Comparison of ENCODE assay signal across 8 cellular contexts in genomic region chr4:7828011-7828720, GRCh38.
DNase-seq lines count a peak whose midpoint lies in the region; TF ChIP-seq lines count a peak whose summit lies in the region.

No MANE protein-coding gene starts in this region.

- H3K9ac ChIP-seq in duodenal mucosa (ENCODE audit: low read depth in 1 of 2, low read length in 2 of 2) (peak overlapping the region; percentile 22 to 33), muscle layer of colon (ENCODE audit: low read length) (no peak overlapping the region)

- peaks cover 25% of the 10 kb centered on the region for H3K36me3 Mint-ChIP-seq in stimulated activated naive CD8-positive, alpha-beta T cell treated with anti-CD3 and anti-CD28 coated beads, Interleukin-15, Interleukin-2, amounts not matched to agents 100 ng/mL and 50 ng/mL, for 24 hours (ENCODE audit: low read depth)

- DNase-seq in BJ (ENCODE audit: low read depth), result peak; percentile 100
- DNase-seq in M059J (ENCODE audit: low read depth), result peak; percentile 99
- DNase-seq in activated CD4-positive, alpha-beta T cell treated with anti-CD3 and anti-CD28 coated beads, Interleukin-2, amount 50 U/mL, for 1 hour, result peak; percentile 52
- DNase-seq in cerebellar nuclear complex (lab: John Stamatoyannopoulos, UW), result no peak
- no peak for DNase-seq in HEK293T (ENCODE audit: extremely low spot score)

- peaks cover 10% of the 10 kb centered on the region for H3K36me3 ChIP-seq in BJ (ENCODE audit: control insufficient read depth, insufficient read depth, low read length)
- peaks cover 0 to 4% of the 10 kb centered on the region in 2 donors for H3K36me3 ChIP-seq in duodenal mucosa (ENCODE audit: control insufficient read depth in 1 of 2, insufficient read depth in 2 of 2, low read length in 2 of 2)
- peaks cover 22% of the 10 kb centered on the region for H3K36me3 ChIP-seq in muscle layer of colon (ENCODE audit: insufficient read depth, low read length)

- no peak for TF ChIP-seq CTCF in BJ (IDR thresholded peaks at IDR 0.05; ENCODE audit: insufficient read depth, low read depth, low read length)

- no peaks in the 10 kb centered on the region for H3K9me3 Mint-ChIP-seq in stimulated activated naive CD8-positive, alpha-beta T cell treated with anti-CD3 and anti-CD28 coated beads, Interleukin-15, Interleukin-2, amounts not matched to agents 100 ng/mL and 50 ng/mL, for 24 hours

- H3K4me1 Mint-ChIP-seq in stimulated activated naive CD8-positive, alpha-beta T cell treated with anti-CD3 and anti-CD28 coated beads, Interleukin-15, Interleukin-2, amounts not matched to agents 100 ng/mL and 50 ng/mL, for 24 hours (ENCODE audit: low read depth), result peaks cover 56% of the 10 kb centered on the region

- H3K4me3 ChIP-seq in BJ (ENCODE audit: low read depth, low read length) (no peak overlapping the region), duodenal mucosa (ENCODE audit: low read depth in 1 of 2, low read length in 2 of 2) (peak overlapping the region in 1 of 2 donors; percentile 23), muscle layer of colon (ENCODE audit: low read depth in 1 of 2, low read length in 2 of 2) (peak overlapping the region in 1 of 2 donors; percentile 8)

- H3K27ac ChIP-seq in duodenal mucosa (ENCODE audit: low read depth, low read length) (peak overlapping the region; percentile 62), muscle layer of colon (ENCODE audit: low read depth, low read length) (peak overlapping the region; percentile 53)

- H3K4me3 Mint-ChIP-seq in stimulated activated naive CD8-positive, alpha-beta T cell treated with anti-CD3 and anti-CD28 coated beads, Interleukin-15, Interleukin-2, amounts not matched to agents 100 ng/mL and 50 ng/mL, for 24 hours, result peak overlapping the region; percentile 14

- H3K27ac Mint-ChIP-seq in stimulated activated naive CD8-positive, alpha-beta T cell treated with anti-CD3 and anti-CD28 coated beads, Interleukin-15, Interleukin-2, amounts not matched to agents 100 ng/mL and 50 ng/mL, for 24 hours, result peak overlapping the region; percentile 75

- POLR2A ChIA-PET in BJ (lab: Charles Lee), result interaction anchor here (0.5 to 1.4 kb wide), 6 partner anchors 10 to 112 kb away, joined by 3 to 11 read pairs (median 4); partner anchors contain the start of gene AFAP1
- POLR2A ChIA-PET in HEK293T (lab: Yijun Ruan, JAX), result interaction anchor here (0.7 to 1.2 kb wide), 3 partner anchors 10 to 24 kb away, joined by 3 to 5 read pairs (median 3); no protein-coding TSS in a partner anchor

- H3K4me1 ChIP-seq in duodenal mucosa (ENCODE audit: control insufficient read depth in 1 of 2, insufficient read depth in 2 of 2, low read length in 2 of 2) (peaks cover 26 to 29% of the 10 kb centered on the region in 2 donors), muscle layer of colon (ENCODE audit: insufficient read depth, low read length) (peaks cover 49% of the 10 kb centered on the region)

- CTCF ChIA-PET in BJ (lab: Yijun Ruan, JAX) (interaction anchor here (1.2 to 2.1 kb wide), 2 partner anchors 21 to 23 kb away, joined by 6 to 7 read pairs; no protein-coding TSS in a partner anchor), HEK293T (lab: Yijun Ruan, JAX) (interaction anchor here (0.9 to 2.0 kb wide), 2 partner anchors 16 to 24 kb away, joined by 4 read pairs; no protein-coding TSS in a partner anchor)

- no peaks in the 10 kb centered on the region for H3K27me3 Mint-ChIP-seq in stimulated activated naive CD8-positive, alpha-beta T cell treated with anti-CD3 and anti-CD28 coated beads, Interleukin-15, Interleukin-2, amounts not matched to agents 100 ng/mL and 50 ng/mL, for 24 hours

- H3K27me3 ChIP-seq in BJ (ENCODE audit: control insufficient read depth, insufficient read depth, low read length) (no peaks in the 10 kb centered on the region), duodenal mucosa (ENCODE audit: control insufficient read depth in 1 of 2, insufficient read depth in 2 of 2, low read length in 2 of 2) (no peaks in the 10 kb centered on the region), muscle layer of colon (ENCODE audit: control insufficient read depth in 1 of 2, insufficient read depth in 2 of 2, low read length in 2 of 2) (no peaks in the 10 kb centered on the region)

- no peaks in the 10 kb centered on the region for H3K9me3 ChIP-seq in duodenal mucosa (ENCODE audit: control insufficient read depth in 1 of 2, low read length in 2 of 2)
- no peaks in the 10 kb centered on the region for H3K9me3 ChIP-seq in muscle layer of colon (ENCODE audit: low read length)

TF ChIP-seq in HEK293T, 16 proteins besides CTCF, POLR2A, EP300 and RAD21:
- no peak for TF ChIP-seq CTBP1 (IDR thresholded peaks at IDR 0.05; ENCODE audit: borderline replicate concordance)
- no peak for TF ChIP-seq ELF4 (IDR thresholded peaks at IDR 0.05)
- TF ChIP-seq NFRKB (IDR thresholded peaks at IDR 0.05), result no peak
- no peak for TF ChIP-seq FOXM1 (IDR thresholded peaks at IDR 0.05; ENCODE audit: borderline replicate concordance)
- TF ChIP-seq ARNT (IDR thresholded peaks at IDR 0.05), result no peak
- no peak for TF ChIP-seq TARDBP (IDR thresholded peaks at IDR 0.05)
- no peak for TF ChIP-seq FOXK2 (IDR thresholded peaks at IDR 0.05)
- no peak for TF ChIP-seq L3MBTL2 (conservative IDR thresholded peaks at IDR 0.05)
- TF ChIP-seq SUZ12 (IDR thresholded peaks at IDR 0.05), result no peak
- no peak for TF ChIP-seq ZNF384 (IDR thresholded peaks at IDR 0.05)
- no peak for TF ChIP-seq HDGF (IDR thresholded peaks at IDR 0.05; ENCODE audit: borderline replicate concordance)
- no peak for TF ChIP-seq SP1 (IDR thresholded peaks at IDR 0.05)
- no peak for TF ChIP-seq LEF1 (IDR thresholded peaks at IDR 0.05; ENCODE audit: borderline replicate concordance)
- TF ChIP-seq FOXA1 (IDR thresholded peaks at IDR 0.05), result no peak
- TF ChIP-seq BHLHE40 (IDR thresholded peaks at IDR 0.05; ENCODE audit: borderline replicate concordance), result no peak
- TF ChIP-seq, protein P1, sequence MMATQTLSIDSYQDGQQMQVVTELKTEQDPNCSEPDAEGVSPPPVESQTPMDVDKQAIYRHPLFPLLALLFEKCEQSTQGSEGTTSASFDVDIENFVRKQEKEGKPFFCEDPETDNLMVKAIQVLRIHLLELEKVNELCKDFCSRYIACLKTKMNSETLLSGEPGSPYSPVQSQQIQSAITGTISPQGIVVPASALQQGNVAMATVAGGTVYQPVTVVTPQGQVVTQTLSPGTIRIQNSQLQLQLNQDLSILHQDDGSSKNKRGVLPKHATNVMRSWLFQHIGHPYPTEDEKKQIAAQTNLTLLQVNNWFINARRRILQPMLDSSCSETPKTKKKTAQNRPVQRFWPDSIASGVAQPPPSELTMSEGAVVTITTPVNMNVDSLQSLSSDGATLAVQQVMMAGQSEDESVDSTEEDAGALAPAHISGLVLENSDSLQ (IDR thresholded peaks at IDR 0.05), result no peak
TF ChIP-seq in HEK293T: peak in this region for 0.

Comparison
In these comparisons a context has a peak if more than half of its experiments do, and no peak if none do; other contexts are left out.
1. DNase-seq: peak in BJ (single experiment), M059J (single experiment) and activated CD4-positive, alpha-beta T cell treated with anti-CD3 and anti-CD28 coated beads, Interleukin-2, amount 50 U/mL, for 1 hour (single experiment); none in cerebellar nuclear complex (0 of 2) and HEK293T (single experiment).